In the genomic region with DNA sequence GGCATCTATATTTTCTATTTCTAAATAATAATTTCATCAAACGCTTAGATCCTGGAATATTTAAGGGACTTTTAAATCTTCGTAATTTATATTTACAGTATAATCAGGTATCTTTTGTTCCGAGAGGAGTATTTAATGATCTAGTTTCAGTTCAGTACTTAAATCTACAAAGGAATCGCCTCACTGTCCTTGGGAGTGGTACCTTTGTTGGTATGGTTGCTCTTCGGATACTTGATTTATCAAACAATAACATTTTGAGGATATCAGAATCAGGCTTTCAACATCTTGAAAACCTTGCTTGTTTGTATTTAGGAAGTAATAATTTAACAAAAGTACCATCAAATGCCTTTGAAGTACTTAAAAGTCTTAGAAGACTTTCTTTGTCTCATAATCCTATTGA, we compare ENCODE assay signal across 19 cellular contexts. TPM values are rescaled to one million over a fixed set of nuclear protein-coding genes. Genes with fewer than 3 reads are reported as not detected.
"Had no signal": no experiment of that assay in that cellular context is flagged by ENCODE, and none has a peak within 500 bp of the region (broad histone marks: within the 10 kb centered on the region; RNA-seq: fewer than 3 reads in every experiment).

No MANE protein-coding gene starts in this region.

- DNase-seq: activated CD4-positive, alpha-beta T cell treated with anti-CD3 and anti-CD28 coated beads, Interleukin-2, amount 50 U/mL, for 4 hours; activated gamma-delta T cell; adrenal gland; foreskin melanocyte; glutamatergic neuron; kidney; mesenchymal stem cell; mucosa of descending colon; naive thymus-derived CD8-positive, alpha-beta T cell; pancreas; stimulated activated naive CD4-positive, alpha-beta T cell; substantia nigra; T-helper 2 cell; trophoblast cell; WERI-Rb-1 had no signal

- H3K36me3 ChIP-seq: adrenal gland, neutrophil, pancreas, WERI-Rb-1 had no signal

- H3K9me3 ChIP-seq: adrenal gland, mucosa of descending colon, neutrophil, pancreas had no signal

- ATAC-seq: activated naive CD4-positive, alpha-beta T cell treated with anti-CD3 and anti-CD28 coated beads, Interleukin-2, amount 50 U/mL, for 72 hours; left lobe of liver; mucosa of descending colon; naive thymus-derived CD8-positive, alpha-beta T cell; pancreas had no signal

- H3K27me3 ChIP-seq: adrenal gland, neutrophil, pancreas had no signal

- H3K27ac ChIP-seq: adrenal gland, neutrophil, pancreas, WERI-Rb-1 had no signal

- H3K9me3 Mint-ChIP-seq: activated naive CD4-positive, alpha-beta T cell treated with anti-CD3 and anti-CD28 coated beads, Interleukin-2, amount 50 U/mL, for 72 hours; naive thymus-derived CD8-positive, alpha-beta T cell had no signal

- H3K4me3 ChIP-seq: mucosa of descending colon, pancreas had no signal

- H3K4me1 ChIP-seq: pancreas had no signal

- H3K27ac Mint-ChIP-seq: activated naive CD4-positive, alpha-beta T cell treated with anti-CD3 and anti-CD28 coated beads, Interleukin-2, amount 50 U/mL, for 72 hours had no signal

- H3K27me3 Mint-ChIP-seq: naive thymus-derived CD8-positive, alpha-beta T cell had no signal

RNA-seq across cellular contexts. Expression of a gene that starts 1.1 kb away (rescaled TPM):
- total RNA-seq: epithelial cell of proximal tubule had no signal
